Comparison of ENCODE assay signal across 22 cellular contexts in genomic region chr20:38779247-38780097, GRCh38. TPM values are rescaled to one million over a fixed set of nuclear protein-coding genes. Genes with fewer than 3 reads are reported as not detected.
DNase-seq lines count a peak whose midpoint lies in the region; ATAC-seq, FAIRE-seq and TF ChIP-seq lines count a peak whose summit lies in the region.
"Had no signal": no experiment of that assay in that cellular context is flagged by ENCODE, and none has a peak within 500 bp of the region (broad histone marks: within the 10 kb centered on the region; RNA-seq: fewer than 3 reads in every experiment).

No MANE protein-coding gene starts in this region.

- CTCF ChIA-PET in activated naive CD4-positive, alpha-beta T cell treated with anti-CD3 and anti-CD28 coated beads, Interleukin-2, amount 10 ng/mL, durations not matched to agents 7 days and 5 days (lab: Charles Lee), result interaction anchor here (0.7 kb wide), 1 partner anchor 26 kb away, joined by 4 read pairs; the partner anchor contains the start of gene PPP1R16B
- CTCF ChIA-PET in WTC11 (lab: Charles Lee), result interaction anchor here (1.0 to 1.8 kb wide), 8 partner anchors 11 to 121 kb away, joined by 3 to 15 read pairs (median 4); partner anchors contain the start of gene PPP1R16B

- H3K27me3 Mint-ChIP-seq in activated naive CD4-positive, alpha-beta T cell treated with anti-CD3 and anti-CD28 coated beads, Interleukin-2, amount 10 ng/mL, durations not matched to agents 7 days and 5 days, result no peaks in the 10 kb centered on the region
- no peaks in the 10 kb centered on the region for H3K27me3 Mint-ChIP-seq in WTC11 (ENCODE audit: low read depth)
- H3K27me3 Mint-ChIP-seq in immature natural killer cell (ENCODE audit: low read depth in 3 of 3), result peaks cover 0 to 8% (median 3%) of the 10 kb centered on the region in 3 donors
- H3K27me3 Mint-ChIP-seq: activated naive CD8-positive, alpha-beta T cell treated with anti-CD3 and anti-CD28 coated beads, Interleukin-2, amount 50 U/mL, for 24 hours; CD8-positive, alpha-beta memory T cell had no signal

- no peak for DNase-seq in activated naive CD4-positive, alpha-beta T cell treated with anti-CD3 and anti-CD28 coated beads, Interleukin-2, amount 50 U/mL, for 72 hours (ENCODE audit: low spot score in 2 of 2)
- no peak for DNase-seq in activated naive CD4-positive, alpha-beta T cell treated with anti-CD3 and anti-CD28 coated beads, Interleukin-2, amount 10 ng/mL, durations not matched to agents 7 days and 5 days
- DNase-seq in WTC11 (ENCODE audit: low spot score) (peak; percentile 45), iPS-NIHi11 (ENCODE audit: low spot score) (peak; percentile 54), urothelium cell line (ENCODE audit: low spot score) (peak; percentile 39), immature natural killer cell (no peak)
- DNase-seq: activated CD4-positive, CD25-positive, alpha-beta regulatory T cell treated with anti-CD3 and anti-CD28 coated beads, Interleukin-2, amount 50 U/mL, for 72 hours; activated naive CD8-positive, alpha-beta T cell treated with anti-CD3 and anti-CD28 coated beads, Interleukin-2, amount 50 U/mL, for 24 hours; activated T-cell treated with anti-CD3 and anti-CD28 coated beads for 4 hours; CD8-positive, alpha-beta memory T cell; cerebellar nuclear complex; foreskin melanocyte; NCI-H1930; NCI-H774; pancreas; spleen had no signal

- peak in 1 of 2 donors; percentile 58 for ATAC-seq in activated naive CD4-positive, alpha-beta T cell treated with anti-CD3 and anti-CD28 coated beads, Interleukin-2, amount 50 U/mL, for 72 hours
- ATAC-seq in WTC11, result peak; percentile 85
- ATAC-seq in GM18907 (IDR thresholded peaks at IDR 0.05; ENCODE audit: unreplicated experiment), result no peak
- no peak for ATAC-seq in GM21423 (IDR thresholded peaks at IDR 0.05; ENCODE audit: unreplicated experiment)
- ATAC-seq: activated naive CD8-positive, alpha-beta T cell treated with anti-CD3 and anti-CD28 coated beads, Interleukin-2, amount 50 U/mL, for 24 hours had no signal

- H3K9me3 Mint-ChIP-seq in activated naive CD4-positive, alpha-beta T cell treated with anti-CD3 and anti-CD28 coated beads, Interleukin-2, amount 50 U/mL, for 72 hours, result no peaks in the 10 kb centered on the region
- H3K9me3 Mint-ChIP-seq in activated naive CD4-positive, alpha-beta T cell treated with anti-CD3 and anti-CD28 coated beads, Interleukin-2, amount 10 ng/mL, durations not matched to agents 7 days and 5 days, result no peaks in the 10 kb centered on the region
- H3K9me3 Mint-ChIP-seq in WTC11 (peaks cover 4% of the 10 kb centered on the region), immature natural killer cell (no peaks in the 10 kb centered on the region)
- H3K9me3 Mint-ChIP-seq: activated naive CD8-positive, alpha-beta T cell treated with anti-CD3 and anti-CD28 coated beads, Interleukin-2, amount 50 U/mL, for 24 hours; CD8-positive, alpha-beta memory T cell had no signal

- no peak for FAIRE-seq in urothelium cell line (lab: Jason Lieb, UNC)
- FAIRE-seq: pancreas had no signal

- peak overlapping the region; percentile 37 to 63 for H3K27ac Mint-ChIP-seq in activated naive CD4-positive, alpha-beta T cell treated with anti-CD3 and anti-CD28 coated beads, Interleukin-2, amount 50 U/mL, for 72 hours
- no peak overlapping the region for H3K27ac Mint-ChIP-seq in activated naive CD4-positive, alpha-beta T cell treated with anti-CD3 and anti-CD28 coated beads, Interleukin-2, amount 10 ng/mL, durations not matched to agents 7 days and 5 days
- H3K27ac Mint-ChIP-seq in WTC11 (peak overlapping the region; percentile 100), immature natural killer cell (peak overlapping the region in 2 of 6 donors; percentile 34 to 49)
- H3K27ac Mint-ChIP-seq: activated naive CD8-positive, alpha-beta T cell treated with anti-CD3 and anti-CD28 coated beads, Interleukin-2, amount 50 U/mL, for 24 hours had no signal

- no peak for TF ChIP-seq CTCF in WTC11 (IDR thresholded peaks at IDR 0.05)

- peaks cover under 1 to 5% of the 10 kb centered on the region in 2 donors for H3K36me3 Mint-ChIP-seq in activated naive CD4-positive, alpha-beta T cell treated with anti-CD3 and anti-CD28 coated beads, Interleukin-2, amount 50 U/mL, for 72 hours
- H3K36me3 Mint-ChIP-seq in activated naive CD4-positive, alpha-beta T cell treated with anti-CD3 and anti-CD28 coated beads, Interleukin-2, amount 10 ng/mL, durations not matched to agents 7 days and 5 days, result peaks cover 9% of the 10 kb centered on the region
- H3K36me3 Mint-ChIP-seq in WTC11 (peaks cover 7% of the 10 kb centered on the region), immature natural killer cell (peaks cover 4 to 11% (median 8%) of the 10 kb centered on the region in 3 donors)

- H3K4me3 Mint-ChIP-seq in activated naive CD4-positive, alpha-beta T cell treated with anti-CD3 and anti-CD28 coated beads, Interleukin-2, amount 10 ng/mL, durations not matched to agents 7 days and 5 days, result no peak overlapping the region
- H3K4me3 Mint-ChIP-seq in WTC11 (peak overlapping the region; percentile 60), immature natural killer cell (no peak overlapping the region)
- H3K4me3 Mint-ChIP-seq: activated naive CD8-positive, alpha-beta T cell treated with anti-CD3 and anti-CD28 coated beads, Interleukin-2, amount 50 U/mL, for 24 hours had no signal

- H3K4me1 Mint-ChIP-seq in activated naive CD4-positive, alpha-beta T cell treated with anti-CD3 and anti-CD28 coated beads, Interleukin-2, amount 10 ng/mL, durations not matched to agents 7 days and 5 days, result peaks cover 9% of the 10 kb centered on the region
- H3K4me1 Mint-ChIP-seq in WTC11 (peaks cover 34% of the 10 kb centered on the region), immature natural killer cell (peaks cover 25 to 27% of the 10 kb centered on the region in 2 donors)

- POLR2A ChIA-PET in WTC11 (lab: Charles Lee), result interaction anchor here (0.6 to 1.1 kb wide), 6 partner anchors 10 to 231 kb away, joined by 3 to 4 read pairs (median 3); partner anchors contain the start of gene PPP1R16B

TF ChIP-seq in WTC11, 78 proteins besides CTCF, POLR2A, EP300 and RAD21:
- TF ChIP-seq KAT7 (CRISPR knock-in tag; IDR thresholded peaks at IDR 0.05; ENCODE audit: borderline replicate concordance) (no peak), IRF1 (CRISPR knock-in tag; IDR thresholded peaks at IDR 0.05) (no peak), EMX1 (CRISPR knock-in tag; IDR thresholded peaks at IDR 0.05) (no peak), ZNF232 (CRISPR knock-in tag; IDR thresholded peaks at IDR 0.05) (no peak), MYBL2 (CRISPR knock-in tag; IDR thresholded peaks at IDR 0.05) (no peak), ZNF423 (CRISPR knock-in tag; IDR thresholded peaks at IDR 0.05) (peak; percentile 64), AR (CRISPR knock-in tag; IDR thresholded peaks at IDR 0.05) (no peak), HMGXB4 (CRISPR knock-in tag; IDR thresholded peaks at IDR 0.05) (no peak), TP53 (CRISPR knock-in tag; IDR thresholded peaks at IDR 0.05) (no peak)

RNA-seq across cellular contexts. Expression of gene PPP1R16B, which starts 26.0 kb away (rescaled TPM):
- total RNA-seq in activated naive CD4-positive, alpha-beta T cell treated with anti-CD3 and anti-CD28 coated beads, Interleukin-2, amount 50 U/mL, for 72 hours, result 10 to 100 TPM; 45.5 to 80.4 TPM
- 8.1 to 12.0 TPM (median 8.2 TPM) in 3 replicates for total RNA-seq in WTC11 (2021)
- polyA plus RNA-seq in immature natural killer cell, result 10 to 100 TPM; 23.6 to 42.8 (median 24.9) TPM
- total RNA-seq: G401 had no signal

RNA-seq across cellular contexts. Expression of gene ACTR5, which starts 31.2 kb away (rescaled TPM):
- total RNA-seq in activated naive CD4-positive, alpha-beta T cell treated with anti-CD3 and anti-CD28 coated beads, Interleukin-2, amount 50 U/mL, for 72 hours, result 10 to 100 TPM in 1 of 2 donors, 1 to 10 TPM in 1; 7.2 to 11.7 TPM
- 9.8 to 12.0 TPM (median 11.5 TPM) in 3 replicates for total RNA-seq in WTC11 (2021)
- 10 to 100 TPM in 1 of 3 donors, 1 to 10 TPM in 2; 8.0 to 11.1 (median 8.7) TPM for polyA plus RNA-seq in immature natural killer cell

RNA-seq across cellular contexts. Expression of gene SLC32A1, which starts 55.2 kb away (rescaled TPM):
- not detected for total RNA-seq in activated naive CD4-positive, alpha-beta T cell treated with anti-CD3 and anti-CD28 coated beads, Interleukin-2, amount 50 U/mL, for 72 hours
- total RNA-seq in WTC11 (2021), result 0.09 to 0.37 TPM (median 0.25 TPM) in 3 replicates
- polyA plus RNA-seq in immature natural killer cell, result not detected
- total RNA-seq: CD8-positive, alpha-beta memory T cell; G401; kidney epithelial cell; pancreas; spleen; subcutaneous adipose tissue; T-helper 1 cell treated with Interleukin-12 subunit alpha and Interleukin-12 subunit beta and Interleukin-4 antibody, amounts not matched to agents 30 ng/mL and 1 ng/mL, for 36 hours had no signal
- polyA plus RNA-seq: CD8-positive, alpha-beta memory T cell; pancreas; spleen had no signal

Comparison
In these comparisons a context has a peak if more than half of its experiments do, and no peak if none do; other contexts are left out.
1. DNase-seq: peak in WTC11 (single experiment), iPS-NIHi11 (single experiment) and urothelium cell line (single experiment); none in activated naive CD4-positive, alpha-beta T cell treated with anti-CD3 and anti-CD28 coated beads, Interleukin-2, amount 50 U/mL, for 72 hours (0 of 2), activated naive CD4-positive, alpha-beta T cell treated with anti-CD3 and anti-CD28 coated beads, Interleukin-2, amount 10 ng/mL, durations not matched to agents 7 days and 5 days (single experiment) and immature natural killer cell (0 of 3).